17 cellular contexts compared by ENCODE assay signal in the genomic region with DNA sequence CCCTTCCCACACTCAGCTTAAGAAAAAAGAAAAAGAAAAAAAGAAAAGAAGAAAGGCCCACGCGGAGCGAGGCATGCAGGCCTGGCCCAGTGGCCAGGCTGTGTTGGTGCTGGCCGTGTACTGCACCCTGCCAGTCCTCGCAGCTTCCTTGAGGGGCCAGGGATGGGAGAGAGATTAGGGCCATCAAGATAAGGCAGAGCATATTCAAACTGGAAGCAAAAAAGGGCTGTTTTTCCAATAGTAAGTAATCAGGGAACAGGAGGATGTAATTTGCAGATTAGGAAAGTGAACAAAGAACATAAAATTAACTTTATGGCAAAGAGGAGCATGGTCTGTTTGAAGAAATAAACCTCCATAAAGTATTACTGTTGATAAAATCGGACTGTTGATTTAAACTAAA.
DNase-seq lines count a peak whose midpoint lies in the region; ATAC-seq and TF ChIP-seq lines count a peak whose summit lies in the region.
"Had no signal": no experiment of that assay in that cellular context is flagged by ENCODE, and none has a peak within 500 bp of the region (broad histone marks: within the 10 kb centered on the region; RNA-seq: fewer than 3 reads in every experiment).

No MANE protein-coding gene starts in this region.

- H3K4me2 ChIP-seq in BLaER1 (peak overlapping the region; percentile 95), mesendoderm (ENCODE audit: low read length) (no peak overlapping the region), neural progenitor cell (no peak overlapping the region)

- ATAC-seq in heart right ventricle, result no peak
- ATAC-seq: HepG2 had no signal

- H2AK5ac ChIP-seq in mesendoderm (ENCODE audit: low read length), result no peak overlapping the region

- H3K36me3 Mint-ChIP-seq in neural progenitor cell, result no peaks in the 10 kb centered on the region
- H3K36me3 Mint-ChIP-seq: CD4-positive, alpha-beta memory T cell had no signal

- H4K5ac ChIP-seq in mesendoderm (ENCODE audit: low read length), result no peak overlapping the region

- peaks cover 49% of the 10 kb centered on the region for H3K4me1 Mint-ChIP-seq in neural progenitor cell
- H3K4me1 Mint-ChIP-seq: CD4-positive, alpha-beta memory T cell had no signal

- no peak overlapping the region for H3K23ac ChIP-seq in mesendoderm (ENCODE audit: low read length)

- no peaks in the 10 kb centered on the region for H3K79me2 ChIP-seq in mesendoderm (ENCODE audit: control insufficient read depth, insufficient read depth, low read length)
- no peaks in the 10 kb centered on the region for H3K79me2 ChIP-seq in neural progenitor cell (ENCODE audit: low read depth)

- peak overlapping the region; percentile 98 for H3K27ac ChIP-seq in BLaER1
- H3K27ac ChIP-seq in mesendoderm (ENCODE audit: low read depth, low read length), result no peak overlapping the region
- no peak overlapping the region for H3K27ac ChIP-seq in neural progenitor cell
- peak overlapping the region in 2 of 10 donors; percentile 6 to 28 for H3K27ac ChIP-seq in heart right ventricle
- H3K27ac ChIP-seq: C4-2B had no signal

- WGBS in mesendoderm (ENCODE audit: extremely low coverage, insufficient coverage, low lambda C conversion rate), result no CpG with 5 or more reads among the region's 6 CpGs
- WGBS in heart right ventricle, 2 donors, result 70 to 77% methylated on average over 6 of the region's 6 CpGs

- TF ChIP-seq CTCF in neural progenitor cell (IDR thresholded peaks at IDR 0.05), result no peak
- no peak for TF ChIP-seq CTCF in heart right ventricle (IDR thresholded peaks at IDR 0.05)

- H3K36me3 ChIP-seq in BLaER1 (peaks cover 49% of the 10 kb centered on the region), mesendoderm (ENCODE audit: control insufficient read depth, insufficient read depth, low read length) (no peaks in the 10 kb centered on the region), neural progenitor cell (no peaks in the 10 kb centered on the region), heart right ventricle (no peaks in the 10 kb centered on the region)

- H2BK5ac ChIP-seq in mesendoderm (ENCODE audit: low read length), result no peak overlapping the region

- no peak overlapping the region for H3K4me3 Mint-ChIP-seq in neural progenitor cell
- H3K4me3 Mint-ChIP-seq: CD4-positive, alpha-beta memory T cell; HFFc6 had no signal

- intact Hi-C loops in heart right ventricle (cut with DNase I), result loop anchor here in 8 of 10 donors (5.0 to 10.0 kb wide), 10 partner anchors 234 to 954 kb away; no protein-coding TSS in a partner anchor

- H3K9ac ChIP-seq in BLaER1 (peak overlapping the region; percentile 97), mesendoderm (ENCODE audit: low read length) (no peak overlapping the region), neural progenitor cell (no peak overlapping the region)

- H4K8ac ChIP-seq in mesendoderm (ENCODE audit: low read depth, low read length), result no peak overlapping the region

- H3K27me3 Mint-ChIP-seq in neural progenitor cell (ENCODE audit: insufficient read depth, low read depth), result peaks cover 9% of the 10 kb centered on the region

- peaks cover 45% of the 10 kb centered on the region for H3K9me3 ChIP-seq in BLaER1
- H3K9me3 ChIP-seq in neural progenitor cell (ENCODE audit: low read depth), result no peaks in the 10 kb centered on the region
- H3K9me3 ChIP-seq in heart right ventricle, result no peaks in the 10 kb centered on the region

- no peak overlapping the region for H2BK15ac ChIP-seq in mesendoderm (replicated peaks; ENCODE audit: low read depth)

- H3K4ac ChIP-seq in mesendoderm (ENCODE audit: low read depth, low read length), result no peak overlapping the region

- H3K27ac Mint-ChIP-seq in neural progenitor cell, result peak overlapping the region; percentile 38
- H3K27ac Mint-ChIP-seq: CD4-positive, alpha-beta memory T cell; HFFc6 had no signal

- peaks cover 3% of the 10 kb centered on the region for H3F3A ChIP-seq in neural progenitor cell (ENCODE audit: low read depth)

- peak; percentile 9 for DNase-seq in ELF-1 (ENCODE audit: low read depth, low spot score)
- peak; percentile 31 for DNase-seq in mesendoderm
- peak; percentile 11 for DNase-seq in neural progenitor cell (ENCODE audit: low spot score)
- DNase-seq in NCI-H774 (lab: John Stamatoyannopoulos, UW), result no peak
- no peak for DNase-seq in NCI-H524 treated with DMSO at 0.1 percent for 48 hours (lab: John Stamatoyannopoulos, UW)
- DNase-seq in NCI-H1694 treated with DMSO at 0.1 percent for 48 hours (lab: John Stamatoyannopoulos, UW), result no peak
- no peak for DNase-seq in heart right ventricle
- DNase-seq: ACHN; CD4-positive, alpha-beta memory T cell; DMS153; DMS79 treated with DMSO at 0.1 percent for 48 hours; GF-D8; HCEC 1CT; HFFc6 had no signal

- H3K4me3 ChIP-seq in BLaER1, result peak overlapping the region; percentile 73
- H3K4me3 ChIP-seq in mesendoderm (ENCODE audit: low read length), result no peak overlapping the region
- no peak overlapping the region for H3K4me3 ChIP-seq in neural progenitor cell
- H3K4me3 ChIP-seq in heart right ventricle, result no peak overlapping the region

- H3K18ac ChIP-seq in mesendoderm (ENCODE audit: low read length), result peak overlapping the region; percentile 65

- H2BK120ac ChIP-seq in mesendoderm (ENCODE audit: low read depth, low read length), result no peak overlapping the region

- peaks cover 4% of the 10 kb centered on the region for H3K9me3 Mint-ChIP-seq in neural progenitor cell
- H3K9me3 Mint-ChIP-seq: HFFc6 had no signal

- H4K20me1 ChIP-seq in BLaER1 (no peaks in the 10 kb centered on the region), neural progenitor cell (ENCODE audit: low read depth) (no peaks in the 10 kb centered on the region)

- H3K4me1 ChIP-seq in BLaER1 (peaks cover 60% of the 10 kb centered on the region), mesendoderm (ENCODE audit: control insufficient read depth, low read depth, low read length) (peaks cover 7% of the 10 kb centered on the region), neural progenitor cell (peaks cover 33% of the 10 kb centered on the region), heart right ventricle (peaks cover 0 to 27% (median 14%) of the 10 kb centered on the region in 9 donors)

- peak overlapping the region; percentile 63 for H2AFZ ChIP-seq in neural progenitor cell (replicated peaks)

- no peaks in the 10 kb centered on the region for H3K79me1 ChIP-seq in mesendoderm (ENCODE audit: low read length)

- H3K27me3 ChIP-seq in BLaER1 (no peaks in the 10 kb centered on the region), mesendoderm (ENCODE audit: insufficient read depth, low read length, poor library complexity) (no peaks in the 10 kb centered on the region), neural progenitor cell (no peaks in the 10 kb centered on the region), heart right ventricle (no peaks in the 10 kb centered on the region)

- no peak overlapping the region for H3K56ac ChIP-seq in mesendoderm (ENCODE audit: low read length)

Comparison
In these comparisons a context has a peak if more than half of its experiments do, and no peak if none do; other contexts are left out.
1. DNase-seq: peak in ELF-1 (single experiment), mesendoderm (single experiment) and neural progenitor cell (single experiment); none in NCI-H774 (single experiment), NCI-H524 treated with DMSO at 0.1 percent for 48 hours (single experiment), NCI-H1694 treated with DMSO at 0.1 percent for 48 hours (single experiment) and heart right ventricle (0 of 2).